Comparison of ENCODE assay signal across 14 cellular contexts in the genomic region with DNA sequence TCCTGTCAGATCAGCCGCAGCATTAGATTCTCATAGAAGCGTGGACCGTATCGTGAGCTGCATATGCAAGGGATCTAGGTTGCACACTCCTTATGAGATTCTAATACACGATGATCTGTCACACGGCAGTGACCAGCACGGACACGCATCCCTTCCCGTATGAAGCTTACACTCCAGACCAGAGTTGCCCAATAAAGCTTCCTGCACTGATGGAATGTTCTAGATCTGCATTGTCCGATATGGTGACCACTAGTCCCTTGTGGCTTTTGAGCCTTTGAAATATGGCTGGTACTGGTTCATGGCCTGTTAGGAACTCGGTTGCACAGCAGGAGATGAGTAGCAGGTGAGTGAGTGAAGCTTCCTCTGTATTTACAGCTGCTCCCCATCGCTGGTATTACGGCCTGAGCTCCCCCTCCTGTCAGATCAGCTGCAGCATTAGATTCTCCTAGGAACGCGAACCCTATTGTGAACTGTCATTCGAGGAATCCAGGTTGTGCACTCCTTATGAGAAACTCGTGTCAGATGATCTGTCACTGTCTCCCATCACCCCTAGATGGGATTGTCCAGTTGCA. TPM values are rescaled to one million over a fixed set of nuclear protein-coding genes. Genes with fewer than 3 reads are reported as not detected.
DNase-seq lines count a peak whose midpoint lies in the region; ATAC-seq, FAIRE-seq and TF ChIP-seq lines count a peak whose summit lies in the region.
"Had no signal": no experiment of that assay in that cellular context is flagged by ENCODE, and none has a peak within 500 bp of the region (broad histone marks: within the 10 kb centered on the region; RNA-seq: fewer than 3 reads in every experiment).

No MANE protein-coding gene starts in this region.

- intact Hi-C loops in HepG2 (cut with micrococcal nuclease; ENCODE audit: unreplicated experiment): loop anchor here (1.0 kb wide), 1 partner anchor 81 kb away; no protein-coding TSS in a partner anchor
- intact Hi-C loops in right lobe of liver (cut with DNase I): no loop called here
- intact Hi-C loops in tibial artery (cut with DNase I; ENCODE audit: low total_unique reads): no loop called here

- 50% methylated on average over 17 of the region's 17 CpGs for WGBS in HepG2 (ENCODE audit: low lambda C conversion rate)
- WGBS in right lobe of liver (ENCODE audit: insufficient coverage, low coverage, low lambda C conversion rate, missing lambda C conversion rate): 77% methylated on average over 10 of the region's 17 CpGs

- peak; percentile 56 for FAIRE-seq in HepG2 (lab: Jason Lieb, UNC)
- FAIRE-seq: H54 had no signal

- TF ChIP-seq EP300 in HepG2 (IDR thresholded peaks at IDR 0.05; ENCODE audit: low read depth in 2 of 2, low read length in 2 of 2) (no peak), HepG2 (CRISPR knock-in tag; IDR thresholded peaks at IDR 0.05; ENCODE audit: borderline replicate concordance) (no peak)

- POLR2A ChIA-PET in HepG2 (lab: Yijun Ruan, JAX): interaction anchor here (0.6 to 1.6 kb wide), 4 partner anchors 11 to 81 kb away, joined by 3 to 7 read pairs (median 3); no protein-coding TSS in a partner anchor

- no peak overlapping the region for H2AFZ ChIP-seq in HepG2 (ENCODE audit: low read length)

- no peaks in the 10 kb centered on the region for H3K79me2 ChIP-seq in HepG2 (ENCODE audit: insufficient read depth, low read length)

- no peak for TF ChIP-seq POLR2A in HepG2 (IDR thresholded peaks at IDR 0.05; ENCODE audit: insufficient read depth in 1 of 2, low read depth in 2 of 2, low read length in 2 of 2)
- TF ChIP-seq POLR2A in right lobe of liver (IDR thresholded peaks at IDR 0.05): no peak

- CTCF ChIA-PET in HepG2 (lab: Yijun Ruan, JAX; ENCODE audit: low intra/inter-chr PET ratio, low total read pairs): interaction anchor here (1.3 to 2.8 kb wide), 2 partner anchors 81 to 126 kb away, joined by 3 to 17 read pairs; no protein-coding TSS in a partner anchor

- H3K36me3 ChIP-seq in HepG2 (replicated peaks in 1 of 2; ENCODE audit: control insufficient read depth in 1 of 2, insufficient read depth in 2 of 2, low read length in 2 of 2): no peaks in the 10 kb centered on the region
- H3K36me3 ChIP-seq in right lobe of liver: no peaks in the 10 kb centered on the region
- H3K36me3 ChIP-seq in tibial artery: no peaks in the 10 kb centered on the region
- no peaks in the 10 kb centered on the region for H3K36me3 ChIP-seq in H7 (replicated peaks; ENCODE audit: control insufficient read depth, insufficient read depth, low read length)

- peaks cover 8% of the 10 kb centered on the region for H3K9me3 ChIP-seq in HepG2 (ENCODE audit: low read length)
- no peaks in the 10 kb centered on the region for H3K9me3 ChIP-seq in right lobe of liver
- H3K9me3 ChIP-seq in tibial artery: no peaks in the 10 kb centered on the region

- H3K4me2 ChIP-seq in HepG2 (ENCODE audit: low read depth, low read length): peak overlapping the region; percentile 30; the same call in 1 of the 2 replicates

- H3K4me3 ChIP-seq in HepG2 (replicated peaks in 1 of 3; ENCODE audit: insufficient read depth in 1 of 3, low read depth in 2 of 3, low read length in 3 of 3) (no peak overlapping the region), right lobe of liver (no peak overlapping the region), coronary artery (no peak overlapping the region), tibial artery (no peak overlapping the region), H7 (ENCODE audit: insufficient read depth, low read depth, low read length) (no peak overlapping the region)
- H3K4me3 ChIP-seq: SK-N-MC had no signal

- ATAC-seq in HepG2 (peak; percentile 30), right lobe of liver (no peak)
- ATAC-seq: CD8-positive, alpha-beta T cell; T-helper 17 cell had no signal

- no peak overlapping the region for H3K9ac ChIP-seq in HepG2 (ENCODE audit: insufficient read depth, low read depth, low read length)

- H3K27me3 ChIP-seq in HepG2 (ENCODE audit: control insufficient read depth in 1 of 2, insufficient read depth in 2 of 2, low read length in 2 of 2) (peaks cover 7 to 70% of the 10 kb centered on the region in 2 experiments), right lobe of liver (no peaks in the 10 kb centered on the region), tibial artery (no peaks in the 10 kb centered on the region), H7 (ENCODE audit: control insufficient read depth, insufficient read depth, low read length) (no peaks in the 10 kb centered on the region; the same call in 1 of the 2 replicates)

- H4K20me1 ChIP-seq in HepG2 (ENCODE audit: insufficient read depth, low read length): no peaks in the 10 kb centered on the region

- in situ Hi-C loops in HepG2 (cut with HindIII; ENCODE audit: extremely low pct_ligation_motif_present, low pct_unique_long_range_greater_than_20kb): loop anchor here (5.0 kb wide), 1 partner anchor 50 kb away; a partner anchor contains a TSS

- H3K4me1 ChIP-seq in HepG2 (ENCODE audit: insufficient read depth, low read length) (peaks cover 65% of the 10 kb centered on the region), right lobe of liver (peaks cover 0 to 20% (median 4%) of the 10 kb centered on the region in 4 donors), tibial artery (peaks cover 0 to 62% (median 25%) of the 10 kb centered on the region in 4 donors)

- TF ChIP-seq CTCF in HepG2 (CRISPR knock-in tag; IDR thresholded peaks at IDR 0.05): peak; percentile 78
- no peak for TF ChIP-seq CTCF in right lobe of liver (IDR thresholded peaks at IDR 0.05)
- no peak for TF ChIP-seq CTCF in coronary artery (IDR thresholded peaks at IDR 0.05)
- no peak for TF ChIP-seq CTCF in tibial artery (IDR thresholded peaks at IDR 0.05)

- peak; percentile 39 for DNase-seq in HepG2 (ENCODE audit: low spot score)
- no peak for DNase-seq in right lobe of liver
- DNase-seq in OCI-M1 (lab: John Stamatoyannopoulos, UW): peak; percentile 32
- DNase-seq in coronary artery (ENCODE audit: low spot score): no peak
- DNase-seq in tibial artery: no peak
- no peak for DNase-seq in H7
- DNase-seq in superior temporal gyrus (ENCODE audit: extremely low spot score): no peak
- DNase-seq in activated CD4-positive, alpha-beta T cell treated with anti-CD3 and anti-CD28 coated beads, Interleukin-2, amount 50 U/mL, for 4 hours: no peak
- DNase-seq: ACHN; CD8-positive, alpha-beta T cell; NCI-H1436 treated with DMSO at 0.1 percent for 48 hours; T-helper 17 cell had no signal

- BruUV-seq in HepG2 (replicated peaks; lab: Mats Ljungman, UMichigan): no TSS peak

- peak; percentile 55; the same call in 1 of the 2 replicates for TF ChIP-seq RAD21 in HepG2 (CRISPR knock-in tag; IDR thresholded peaks at IDR 0.05)

- H3K27ac ChIP-seq in HepG2 (ENCODE audit: extremely low read length, insufficient read depth, low read length) (no peak overlapping the region), right lobe of liver (no peak overlapping the region), coronary artery (peak overlapping the region; percentile 74 to 87), tibial artery (peak overlapping the region; percentile 82 to 93)
- H3K27ac ChIP-seq: SK-N-MC had no signal

RNA-seq across cellular contexts. Expression of a gene that starts 49.8 kb away (rescaled TPM):
- 12.5 and 20.4 TPM in 2 replicates for total RNA-seq in HepG2 (2016; rRNA removed; fragmentation: Illumina TruSeq; extraction: Trizol)
- 10.4 and 15.8 TPM in 2 replicates for total RNA-seq in HepG2 (2016; cell fraction: cytosol; rRNA removed; fragmentation: Illumina TruSeq; extraction: Trizol; ENCODE audit: low read depth)
- total RNA-seq in HepG2 (2016; cell fraction: insoluble cytoplasmic fraction; rRNA removed; fragmentation: Illumina TruSeq; extraction: Trizol): 11.4 and 19.2 TPM in 2 replicates
- total RNA-seq in HepG2 (2016; cell fraction: membrane; rRNA removed; fragmentation: Illumina TruSeq; extraction: Trizol): 9.4 and 10.4 TPM in 2 replicates
- total RNA-seq in HepG2 (2016; cell fraction: nucleus; rRNA removed; fragmentation: Illumina TruSeq; extraction: Trizol): 21.7 and 25.2 TPM in 2 replicates
- polyA plus RNA-seq in HepG2 (2011; rRNA removed): 12.4 and 13.9 TPM in 2 replicates
- polyA plus RNA-seq in HepG2 (2011; cell fraction: cytosol; rRNA removed): 7.2 and 8.1 TPM in 2 replicates
- polyA plus RNA-seq in HepG2 (2011; cell fraction: nucleus; rRNA removed): 44.4 and 55.9 TPM in 2 replicates
- polyA plus RNA-seq in HepG2 (2012): 24.9 and 25.6 TPM in 2 replicates
- polyA plus RNA-seq in HepG2 (2016; cell fraction: cytosol; fragmentation: Illumina TruSeq; extraction: Trizol; ENCODE audit: low read depth): 0.75 and 0.90 TPM in 2 replicates
- polyA plus RNA-seq in HepG2 (2016; cell fraction: insoluble cytoplasmic fraction; fragmentation: Illumina TruSeq; extraction: Trizol; ENCODE audit: low read depth): 19.5 and 24.4 TPM in 2 replicates
- 3.1 and 3.9 TPM in 2 replicates for polyA plus RNA-seq in HepG2 (2016; cell fraction: membrane; fragmentation: Illumina TruSeq; extraction: Trizol; ENCODE audit: low read depth)
- 46.5 and 48.4 TPM in 2 replicates for polyA plus RNA-seq in HepG2 (2016; cell fraction: nucleus; fragmentation: Illumina TruSeq; extraction: Trizol; ENCODE audit: insufficient read depth, low read depth)
- 16.6 and 28.7 TPM in 2 replicates for polyA minus RNA-seq in HepG2 (2011; rRNA and poly(A)+ RNA removed; ENCODE audit: low replicate concordance)
- polyA minus RNA-seq in HepG2 (2011; cell fraction: cytosol; rRNA and poly(A)+ RNA removed): 20.6 and 23.9 TPM in 2 replicates
- polyA minus RNA-seq in HepG2 (2011; cell fraction: nucleus; rRNA and poly(A)+ RNA removed): 24.0 and 26.7 TPM in 2 replicates
- total RNA-seq in right lobe of liver: 10 to 100 TPM; 12.6 to 26.5 (median 17.7) TPM
- total RNA-seq in H7 (2014; rRNA removed; shearing (Covaris generic)): 12.2 and 13.3 TPM in 2 replicates

RNA-seq across cellular contexts. Expression of a gene that starts 59.7 kb away (rescaled TPM):
- total RNA-seq in HepG2 (2016; rRNA removed; fragmentation: Illumina TruSeq; extraction: Trizol) (not detected in 2 replicates), right lobe of liver (under 1 TPM in 2 of 6 experiments, not detected in 4; 0.07 to 0.12 TPM)
- not detected in 2 replicates for total RNA-seq in HepG2 (2016; cell fraction: cytosol; rRNA removed; fragmentation: Illumina TruSeq; extraction: Trizol; ENCODE audit: low read depth)
- total RNA-seq in HepG2 (2016; cell fraction: insoluble cytoplasmic fraction; rRNA removed; fragmentation: Illumina TruSeq; extraction: Trizol): not detected in 2 replicates
- total RNA-seq in HepG2 (2016; cell fraction: membrane; rRNA removed; fragmentation: Illumina TruSeq; extraction: Trizol): not detected in 2 replicates
- total RNA-seq in HepG2 (2016; cell fraction: nucleus; rRNA removed; fragmentation: Illumina TruSeq; extraction: Trizol): not detected in 2 replicates
- not detected in 2 replicates for polyA plus RNA-seq in HepG2 (2011; rRNA removed)
- polyA plus RNA-seq in HepG2 (2011; cell fraction: cytosol; rRNA removed): not detected in 2 replicates
- not detected in 2 replicates for polyA plus RNA-seq in HepG2 (2011; cell fraction: nucleus; rRNA removed)
- polyA plus RNA-seq in HepG2 (2012): 0.07 and 0.08 TPM in 2 replicates
- polyA plus RNA-seq in HepG2 (2016; cell fraction: cytosol; fragmentation: Illumina TruSeq; extraction: Trizol; ENCODE audit: low read depth): not detected in 2 replicates
- not detected in 2 replicates for polyA plus RNA-seq in HepG2 (2016; cell fraction: insoluble cytoplasmic fraction; fragmentation: Illumina TruSeq; extraction: Trizol; ENCODE audit: low read depth)
- polyA plus RNA-seq in HepG2 (2016; cell fraction: membrane; fragmentation: Illumina TruSeq; extraction: Trizol; ENCODE audit: low read depth): not detected in 2 replicates
- polyA plus RNA-seq in HepG2 (2016; cell fraction: nucleus; fragmentation: Illumina TruSeq; extraction: Trizol; ENCODE audit: insufficient read depth, low read depth): not detected in 2 replicates
- 0.07 TPM in 1 of 2 replicates, not detected in the other for polyA minus RNA-seq in HepG2 (2011; rRNA and poly(A)+ RNA removed; ENCODE audit: low replicate concordance)
- polyA minus RNA-seq in HepG2 (2011; cell fraction: cytosol; rRNA and poly(A)+ RNA removed): not detected in 2 replicates
- polyA minus RNA-seq in HepG2 (2011; cell fraction: nucleus; rRNA and poly(A)+ RNA removed): not detected in 2 replicates
- total RNA-seq in H7 (2014; rRNA removed; shearing (Covaris generic)): 24.0 and 25.6 TPM in 2 replicates
- total RNA-seq: CD8-positive, alpha-beta T cell had no signal

Comparison
In these comparisons a context has a peak if more than half of its experiments do, and no peak if none do; other contexts are left out.
1. DNase-seq: peak in HepG2 (single experiment) and OCI-M1 (single experiment); none in right lobe of liver (0 of 3), coronary artery (single experiment), tibial artery (0 of 2), H7 (single experiment), superior temporal gyrus (single experiment) and activated CD4-positive, alpha-beta T cell treated with anti-CD3 and anti-CD28 coated beads, Interleukin-2, amount 50 U/mL, for 4 hours (0 of 2).
2. H3K27ac ChIP-seq: peak in coronary artery (2 of 2) and tibial artery (2 of 2); none in HepG2 (single experiment) and right lobe of liver (0 of 3).
3. RNA of a gene that starts 59.7 kb away (total RNA-seq): 24.0 to 25.6 TPM in H7; 0.07 to 0.12 TPM in right lobe of liver and not detected in HepG2; every median in the first group is over 10 times any median in the second.